ENCODE assay signal across 1 cellular context in the genomic region with DNA sequence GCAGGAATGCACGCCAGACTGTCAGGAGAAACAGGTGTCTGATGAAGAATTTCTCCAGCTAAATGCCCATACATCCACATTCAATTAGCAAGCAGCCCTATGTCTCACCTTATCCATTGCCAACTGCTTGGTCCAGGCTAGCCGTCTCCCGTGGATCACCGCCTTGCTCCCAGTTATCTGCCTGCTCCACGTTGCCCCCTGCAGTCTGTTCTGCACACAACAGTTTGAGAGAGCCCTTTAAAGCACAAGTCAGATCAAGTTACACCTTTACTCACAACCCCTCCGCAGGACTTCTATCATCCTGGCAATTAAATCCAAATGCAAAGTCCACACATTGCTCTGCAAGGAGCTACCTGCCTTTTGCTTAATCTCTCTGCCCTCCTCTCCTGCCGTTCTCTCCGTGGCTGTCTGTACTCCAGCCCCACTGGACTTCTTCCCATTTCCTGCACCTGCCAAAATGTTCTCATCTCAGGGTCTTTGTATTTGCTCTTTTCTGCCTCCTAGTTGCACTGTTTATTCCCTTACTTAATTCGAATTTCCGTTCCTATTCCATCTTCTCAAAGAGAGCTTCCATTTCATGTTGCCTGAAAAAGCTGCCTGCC.
TF ChIP-seq lines count a peak whose summit lies in the region.

No MANE protein-coding gene starts in this region.

TF ChIP-seq in GM23338, 12 proteins besides CTCF, POLR2A, EP300 and RAD21 (continued from another document):
- TF ChIP-seq, protein P1, sequence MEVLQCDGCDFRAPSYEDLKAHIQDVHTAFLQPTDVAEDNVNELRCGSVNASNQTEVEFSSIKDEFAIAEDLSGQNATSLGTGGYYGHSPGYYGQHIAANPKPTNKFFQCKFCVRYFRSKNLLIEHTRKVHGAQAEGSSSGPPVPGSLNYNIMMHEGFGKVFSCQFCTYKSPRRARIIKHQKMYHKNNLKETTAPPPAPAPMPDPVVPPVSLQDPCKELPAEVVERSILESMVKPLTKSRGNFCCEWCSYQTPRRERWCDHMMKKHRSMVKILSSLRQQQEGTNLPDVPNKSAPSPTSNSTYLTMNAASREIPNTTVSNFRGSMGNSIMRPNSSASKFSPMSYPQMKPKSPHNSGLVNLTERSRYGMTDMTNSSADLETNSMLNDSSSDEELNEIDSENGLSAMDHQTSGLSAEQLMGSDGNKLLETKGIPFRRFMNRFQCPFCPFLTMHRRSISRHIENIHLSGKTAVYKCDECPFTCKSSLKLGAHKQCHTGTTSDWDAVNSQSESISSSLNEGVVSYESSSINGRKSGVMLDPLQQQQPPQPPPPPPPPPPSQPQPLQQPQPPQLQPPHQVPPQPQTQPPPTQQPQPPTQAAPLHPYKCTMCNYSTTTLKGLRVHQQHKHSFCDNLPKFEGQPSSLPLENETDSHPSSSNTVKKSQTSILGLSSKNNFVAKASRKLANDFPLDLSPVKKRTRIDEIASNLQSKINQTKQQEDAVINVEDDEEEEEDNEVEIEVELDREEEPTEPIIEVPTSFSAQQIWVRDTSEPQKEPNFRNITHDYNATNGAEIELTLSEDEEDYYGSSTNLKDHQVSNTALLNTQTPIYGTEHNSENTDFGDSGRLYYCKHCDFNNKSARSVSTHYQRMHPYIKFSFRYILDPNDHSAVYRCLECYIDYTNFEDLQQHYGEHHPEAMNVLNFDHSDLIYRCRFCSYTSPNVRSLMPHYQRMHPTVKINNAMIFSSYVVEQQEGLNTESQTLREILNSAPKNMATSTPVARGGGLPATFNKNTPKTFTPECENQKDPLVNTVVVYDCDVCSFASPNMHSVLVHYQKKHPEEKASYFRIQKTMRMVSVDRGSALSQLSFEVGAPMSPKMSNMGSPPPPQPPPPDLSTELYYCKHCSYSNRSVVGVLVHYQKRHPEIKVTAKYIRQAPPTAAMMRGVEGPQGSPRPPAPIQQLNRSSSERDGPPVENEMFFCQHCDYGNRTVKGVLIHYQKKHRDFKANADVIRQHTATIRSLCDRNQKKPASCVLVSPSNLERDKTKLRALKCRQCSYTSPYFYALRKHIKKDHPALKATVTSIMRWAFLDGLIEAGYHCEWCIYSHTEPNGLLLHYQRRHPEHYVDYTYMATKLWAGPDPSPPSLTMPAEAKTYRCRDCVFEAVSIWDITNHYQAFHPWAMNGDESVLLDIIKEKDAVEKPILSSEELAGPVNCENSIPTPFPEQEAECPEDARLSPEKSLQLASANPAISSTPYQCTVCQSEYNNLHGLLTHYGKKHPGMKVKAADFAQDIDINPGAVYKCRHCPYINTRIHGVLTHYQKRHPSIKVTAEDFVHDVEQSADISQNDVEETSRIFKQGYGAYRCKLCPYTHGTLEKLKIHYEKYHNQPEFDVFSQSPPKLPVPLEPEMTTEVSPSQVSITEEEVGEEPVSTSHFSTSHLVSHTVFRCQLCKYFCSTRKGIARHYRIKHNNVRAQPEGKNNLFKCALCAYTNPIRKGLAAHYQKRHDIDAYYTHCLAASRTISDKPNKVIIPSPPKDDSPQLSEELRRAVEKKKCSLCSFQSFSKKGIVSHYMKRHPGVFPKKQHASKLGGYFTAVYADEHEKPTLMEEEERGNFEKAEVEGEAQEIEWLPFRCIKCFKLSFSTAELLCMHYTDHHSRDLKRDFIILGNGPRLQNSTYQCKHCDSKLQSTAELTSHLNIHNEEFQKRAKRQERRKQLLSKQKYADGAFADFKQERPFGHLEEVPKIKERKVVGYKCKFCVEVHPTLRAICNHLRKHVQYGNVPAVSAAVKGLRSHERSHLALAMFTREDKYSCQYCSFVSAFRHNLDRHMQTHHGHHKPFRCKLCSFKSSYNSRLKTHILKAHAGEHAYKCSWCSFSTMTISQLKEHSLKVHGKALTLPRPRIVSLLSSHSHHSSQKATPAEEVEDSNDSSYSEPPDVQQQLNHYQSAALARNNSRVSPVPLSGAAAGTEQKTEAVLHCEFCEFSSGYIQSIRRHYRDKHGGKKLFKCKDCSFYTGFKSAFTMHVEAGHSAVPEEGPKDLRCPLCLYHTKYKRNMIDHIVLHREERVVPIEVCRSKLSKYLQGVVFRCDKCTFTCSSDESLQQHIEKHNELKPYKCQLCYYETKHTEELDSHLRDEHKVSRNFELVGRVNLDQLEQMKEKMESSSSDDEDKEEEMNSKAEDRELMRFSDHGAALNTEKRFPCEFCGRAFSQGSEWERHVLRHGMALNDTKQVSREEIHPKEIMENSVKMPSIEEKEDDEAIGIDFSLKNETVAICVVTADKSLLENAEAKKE (CRISPR knock-in tag; IDR thresholded peaks at IDR 0.05) = no peak
- no peak for TF ChIP-seq POLR2AphosphoS5 (IDR thresholded peaks at IDR 0.05; ENCODE audit: low read depth)
- no peak for TF ChIP-seq EZH2 (IDR thresholded peaks at IDR 0.05; ENCODE audit: low read depth, unreplicated experiment)
- TF ChIP-seq STAT1 (IDR thresholded peaks at IDR 0.05; ENCODE audit: unreplicated experiment) = no peak
- TF ChIP-seq JUNB (IDR thresholded peaks at IDR 0.05; ENCODE audit: unreplicated experiment) = no peak
- TF ChIP-seq, protein P2, sequence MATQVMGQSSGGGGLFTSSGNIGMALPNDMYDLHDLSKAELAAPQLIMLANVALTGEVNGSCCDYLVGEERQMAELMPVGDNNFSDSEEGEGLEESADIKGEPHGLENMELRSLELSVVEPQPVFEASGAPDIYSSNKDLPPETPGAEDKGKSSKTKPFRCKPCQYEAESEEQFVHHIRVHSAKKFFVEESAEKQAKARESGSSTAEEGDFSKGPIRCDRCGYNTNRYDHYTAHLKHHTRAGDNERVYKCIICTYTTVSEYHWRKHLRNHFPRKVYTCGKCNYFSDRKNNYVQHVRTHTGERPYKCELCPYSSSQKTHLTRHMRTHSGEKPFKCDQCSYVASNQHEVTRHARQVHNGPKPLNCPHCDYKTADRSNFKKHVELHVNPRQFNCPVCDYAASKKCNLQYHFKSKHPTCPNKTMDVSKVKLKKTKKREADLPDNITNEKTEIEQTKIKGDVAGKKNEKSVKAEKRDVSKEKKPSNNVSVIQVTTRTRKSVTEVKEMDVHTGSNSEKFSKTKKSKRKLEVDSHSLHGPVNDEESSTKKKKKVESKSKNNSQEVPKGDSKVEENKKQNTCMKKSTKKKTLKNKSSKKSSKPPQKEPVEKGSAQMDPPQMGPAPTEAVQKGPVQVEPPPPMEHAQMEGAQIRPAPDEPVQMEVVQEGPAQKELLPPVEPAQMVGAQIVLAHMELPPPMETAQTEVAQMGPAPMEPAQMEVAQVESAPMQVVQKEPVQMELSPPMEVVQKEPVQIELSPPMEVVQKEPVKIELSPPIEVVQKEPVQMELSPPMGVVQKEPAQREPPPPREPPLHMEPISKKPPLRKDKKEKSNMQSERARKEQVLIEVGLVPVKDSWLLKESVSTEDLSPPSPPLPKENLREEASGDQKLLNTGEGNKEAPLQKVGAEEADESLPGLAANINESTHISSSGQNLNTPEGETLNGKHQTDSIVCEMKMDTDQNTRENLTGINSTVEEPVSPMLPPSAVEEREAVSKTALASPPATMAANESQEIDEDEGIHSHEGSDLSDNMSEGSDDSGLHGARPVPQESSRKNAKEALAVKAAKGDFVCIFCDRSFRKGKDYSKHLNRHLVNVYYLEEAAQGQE (IDR thresholded peaks at IDR 0.05; ENCODE audit: unreplicated experiment) = no peak
- no peak for TF ChIP-seq ZNF114 (CRISPR knock-in tag; IDR thresholded peaks at IDR 0.05)
TF ChIP-seq in GM23338: peak in this region for 0.
